ENCODE assay signal across 1 cellular context in genomic region chr17:80949451-80950421, GRCh38.
TF ChIP-seq lines count a peak whose summit lies in the region.

No MANE protein-coding gene starts in this region.

TF ChIP-seq in HCT116, 20 proteins besides CTCF, POLR2A, EP300 and RAD21 (continued from another document):
- TF ChIP-seq REST (IDR thresholded peaks at IDR 0.05; ENCODE audit: low read depth) (no peak), EZH2phosphoT487 (IDR thresholded peaks at IDR 0.05; ENCODE audit: borderline replicate concordance) (no peak), ZNF274 (IDR thresholded peaks at IDR 0.05; ENCODE audit: low read depth, low read length) (no peak), EZH2 (IDR thresholded peaks at IDR 0.05) (no peak), CEBPB (IDR thresholded peaks at IDR 0.05; ENCODE audit: low read depth) (no peak), JUND (IDR thresholded peaks at IDR 0.05) (no peak), CBX3 (IDR thresholded peaks at IDR 0.05; ENCODE audit: low read depth) (no peak), MAX (IDR thresholded peaks at IDR 0.05) (no peak)
